In the genomic region with DNA sequence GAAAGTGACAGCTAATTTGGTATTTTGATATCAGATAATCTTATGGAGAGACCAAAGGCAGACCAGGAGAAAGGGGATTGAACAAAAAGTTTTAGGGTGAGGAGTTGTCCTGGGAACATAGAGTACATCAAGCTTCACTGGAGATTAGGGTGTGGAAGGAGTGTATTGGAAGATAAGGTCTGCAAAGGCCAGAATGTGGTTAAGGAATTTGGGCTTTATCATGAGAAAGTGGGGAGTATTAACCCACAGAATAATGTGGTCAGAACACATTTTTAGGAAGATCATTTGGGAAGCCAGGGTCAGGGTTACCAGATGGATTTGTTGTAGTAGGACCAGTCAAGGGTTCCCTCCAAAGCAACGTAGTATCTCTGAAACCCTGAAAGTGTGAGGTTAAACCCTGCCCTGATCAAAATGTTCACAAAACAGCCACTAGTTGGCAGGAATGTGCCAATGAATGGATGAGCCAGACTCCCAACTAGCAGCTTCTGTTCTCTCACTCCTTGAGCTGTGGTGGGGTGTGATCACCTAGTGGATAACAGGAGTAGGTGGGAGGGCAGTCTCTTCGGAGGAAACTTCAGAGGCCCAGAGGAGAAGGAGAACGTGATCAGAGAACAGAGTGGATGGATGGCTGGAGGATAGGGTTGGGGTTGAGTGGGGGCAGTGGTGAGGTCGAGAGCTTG, we compare ENCODE assay signal across 8 cellular contexts. TPM values are rescaled to one million over a fixed set of nuclear protein-coding genes. Genes with fewer than 3 reads are reported as not detected.
DNase-seq lines count a peak whose midpoint lies in the region; ATAC-seq and TF ChIP-seq lines count a peak whose summit lies in the region.

No MANE protein-coding gene starts in this region.

- H3K9me2 ChIP-seq in PC-9 (ENCODE audit: insufficient read depth): no peaks in the 10 kb centered on the region

- H3K79me2 ChIP-seq in PC-9 (ENCODE audit: low read depth): no peaks in the 10 kb centered on the region

- ATAC-seq in activated naive CD8-positive, alpha-beta T cell treated with anti-CD3 and anti-CD28 coated beads, Interleukin-2, amount 10 ng/mL, durations not matched to agents 7 days and 5 days (ENCODE audit: low read depth): peak; percentile 34
- no peak for ATAC-seq in GM19023 (IDR thresholded peaks at IDR 0.05; ENCODE audit: unreplicated experiment)

- H3K27me3 ChIP-seq in PC-9 (ENCODE audit: insufficient read depth, low read depth): no peaks in the 10 kb centered on the region
- H3K27me3 ChIP-seq in cardiac muscle cell: no peaks in the 10 kb centered on the region

- no peaks in the 10 kb centered on the region for H3K9me3 Mint-ChIP-seq in activated naive CD8-positive, alpha-beta T cell treated with anti-CD3 and anti-CD28 coated beads, Interleukin-2, amount 10 ng/mL, durations not matched to agents 7 days and 5 days

- H3K4me3 Mint-ChIP-seq in activated naive CD8-positive, alpha-beta T cell treated with anti-CD3 and anti-CD28 coated beads, Interleukin-2, amount 10 ng/mL, durations not matched to agents 7 days and 5 days: peak overlapping the region; percentile 83

- CTCF ChIA-PET in PC-9 (lab: Charles Lee): interaction anchor here (0.6 to 3.7 kb wide), 13 partner anchors 10 to 524 kb away, joined by 3 to 45 read pairs (median 3); a partner anchor contains a TSS

- intact Hi-C loops in PC-9 (cut with micrococcal nuclease; ENCODE audit: unreplicated experiment): loop anchor here (1.0 to 5.0 kb wide), 2 partner anchors 89 to 150 kb away; no protein-coding TSS in a partner anchor

- 0 out of 2 replicates have a peak overlapping the region, but pooled peaks have one; percentile 7 for H3K27ac ChIP-seq in PC-9
- H3K27ac ChIP-seq in cardiac muscle cell: no peak overlapping the region

- in situ Hi-C loops in ACHN (cut with HindIII; ENCODE audit: low pct_ligation_motif_present, low pct_unique_long_range_greater_than_20kb, low sequenced_read_pairs): loop anchor here (25.0 kb wide), 1 partner anchor 139 kb away; no protein-coding TSS in a partner anchor

- POLR2A ChIA-PET in PC-9 (lab: Charles Lee; ENCODE audit: unreplicated experiment): interaction anchor here (0.7 kb wide), 1 partner anchor 31 kb away, joined by 4 read pairs; no protein-coding TSS in a partner anchor
- POLR2A ChIA-PET in activated naive CD8-positive, alpha-beta T cell treated with anti-CD3 and anti-CD28 coated beads, Interleukin-2, amount 10 ng/mL, durations not matched to agents 7 days and 5 days (lab: Charles Lee): interaction anchor here (0.5 to 3.6 kb wide), 13 partner anchors 9 to 1407 kb away, joined by 3 to 19 read pairs (median 8); a partner anchor contains a TSS

- H4K20me1 ChIP-seq in PC-9 (ENCODE audit: insufficient read depth): no peaks in the 10 kb centered on the region

- peaks cover 32% of the 10 kb centered on the region for H3K4me1 Mint-ChIP-seq in activated naive CD8-positive, alpha-beta T cell treated with anti-CD3 and anti-CD28 coated beads, Interleukin-2, amount 10 ng/mL, durations not matched to agents 7 days and 5 days

- no peak overlapping the region for H2AFZ ChIP-seq in PC-9

- H3K36me3 Mint-ChIP-seq in activated naive CD8-positive, alpha-beta T cell treated with anti-CD3 and anti-CD28 coated beads, Interleukin-2, amount 10 ng/mL, durations not matched to agents 7 days and 5 days: peaks cover 22% of the 10 kb centered on the region

- peak overlapping the region; percentile 87 for H3K27ac Mint-ChIP-seq in activated naive CD8-positive, alpha-beta T cell treated with anti-CD3 and anti-CD28 coated beads, Interleukin-2, amount 10 ng/mL, durations not matched to agents 7 days and 5 days

- peaks cover 20% of the 10 kb centered on the region for H3K4me1 ChIP-seq in PC-9 (replicated peaks; ENCODE audit: insufficient read depth)
- peaks cover 12% of the 10 kb centered on the region for H3K4me1 ChIP-seq in cardiac muscle cell (ENCODE audit: low read depth)

- TF ChIP-seq CTCF in GM12865 (IDR thresholded peaks at IDR 0.05; ENCODE audit: insufficient read depth, low read depth, low read length, missing control alignments) (peak; percentile 81), PC-9 (conservative IDR thresholded peaks at IDR 0.05) (peak; percentile 87), cardiac muscle cell (IDR thresholded peaks at IDR 0.05; ENCODE audit: low read depth, low read length) (peak; percentile 71)

- peaks cover 11% of the 10 kb centered on the region; the same call in 1 of the 2 replicates for H3K36me3 ChIP-seq in PC-9 (ENCODE audit: low read depth)
- H3K36me3 ChIP-seq in cardiac muscle cell: peaks cover 20% of the 10 kb centered on the region

- H3K4me3 ChIP-seq in GM12865 (ENCODE audit: low read depth, low read length): no peak overlapping the region
- H3K4me3 ChIP-seq in PC-9: no peak overlapping the region
- no peak overlapping the region for H3K4me3 ChIP-seq in cardiac muscle cell

- no peaks in the 10 kb centered on the region for H3K27me3 Mint-ChIP-seq in activated naive CD8-positive, alpha-beta T cell treated with anti-CD3 and anti-CD28 coated beads, Interleukin-2, amount 10 ng/mL, durations not matched to agents 7 days and 5 days

- H3F3A ChIP-seq in PC-9 (ENCODE audit: insufficient read depth, low read depth): peaks cover 33% of the 10 kb centered on the region

- BruUV-seq in PC-9 (replicated peaks; lab: Mats Ljungman, UMichigan): TSS peak; percentile 24

- no peaks in the 10 kb centered on the region for H3K9me3 ChIP-seq in PC-9 (ENCODE audit: insufficient read depth, low read depth)
- H3K9me3 ChIP-seq in cardiac muscle cell (ENCODE audit: low read depth): no peaks in the 10 kb centered on the region

- H3K4me2 ChIP-seq in PC-9: peak overlapping the region; percentile 87; the same call in 1 of the 2 replicates

- DNase-seq in ACHN: peak; percentile 79
- peak; percentile 85 for DNase-seq in GM12865 (ENCODE audit: low read depth)
- DNase-seq in KG1 (lab: John Stamatoyannopoulos, UW): peak; percentile 74
- DNase-seq in PC-9: peak; percentile 65 to 80
- peak; percentile 54 for DNase-seq in activated naive CD8-positive, alpha-beta T cell treated with anti-CD3 and anti-CD28 coated beads, Interleukin-2, amount 10 ng/mL, durations not matched to agents 7 days and 5 days
- DNase-seq in cardiac muscle cell (ENCODE audit: low read depth in 1 of 2, low spot score in 1 of 2): peak; percentile 59 to 67
- DNase-seq in pulmonary artery endothelial cell (ENCODE audit: low read depth, low spot score): peak; percentile 36

RNA-seq across cellular contexts. Expression of a gene that starts 35.8 kb away (rescaled TPM):
- total RNA-seq in PC-9 (2021) (327 and 337 TPM in 2 replicates), cardiac muscle cell (714 and 748 TPM in 2 replicates), pulmonary artery endothelial cell (26.7 and 45.4 TPM in 2 replicates)
- total RNA-seq in activated naive CD8-positive, alpha-beta T cell treated with anti-CD3 and anti-CD28 coated beads, Interleukin-2, amount 10 ng/mL, durations not matched to agents 7 days and 5 days: 10 to 100 TPM; 80.8 to 82.3 TPM
- polyA plus RNA-seq in cardiac muscle cell: 215 and 243 TPM in 2 replicates
